ENCODE assay signal across 25 cellular contexts in the genomic region with DNA sequence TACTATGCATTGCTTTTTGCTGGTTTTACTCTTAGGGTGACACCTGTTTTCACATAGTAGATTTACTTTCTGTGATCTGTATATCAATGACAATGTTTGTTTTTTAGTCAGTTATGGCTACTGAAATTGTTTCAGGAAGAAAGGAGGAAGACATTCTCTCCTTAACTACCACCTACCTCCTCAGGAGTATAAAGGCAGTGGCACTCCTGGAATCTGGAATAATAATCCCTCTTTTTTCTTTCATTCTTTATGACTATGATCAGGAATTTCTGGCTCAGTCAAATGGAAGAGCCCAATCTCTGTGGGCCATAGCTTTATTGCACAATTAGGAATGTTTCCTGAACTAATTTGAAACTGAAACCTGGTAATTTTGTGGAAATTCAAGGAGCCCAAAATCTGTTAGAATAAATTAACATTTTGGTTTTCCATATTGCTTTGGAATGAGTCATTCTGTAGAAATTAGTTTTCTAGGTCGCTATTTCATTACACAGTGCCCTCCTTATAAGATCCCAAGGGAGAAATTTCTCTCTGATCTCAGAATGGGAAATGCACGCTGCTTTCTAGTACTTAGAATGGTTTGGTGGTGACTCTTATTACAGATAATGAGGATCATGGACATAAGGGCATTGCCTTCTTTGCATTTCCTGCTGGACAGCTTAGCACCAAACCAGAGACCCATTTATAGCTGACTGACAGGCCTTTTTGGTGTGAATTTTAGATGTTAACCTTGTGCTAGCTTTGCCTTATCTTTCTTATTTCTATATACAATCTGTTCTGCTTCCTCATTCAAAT.
"Had no signal": no experiment of that assay in that cellular context is flagged by ENCODE, and none has a peak within 500 bp of the region (broad histone marks: within the 10 kb centered on the region; RNA-seq: fewer than 3 reads in every experiment).

No MANE protein-coding gene starts in this region.

- H3K9me3 ChIP-seq: esophagus muscularis mucosa, lower lobe of right lung, neutrophil, pancreas, right lobe of liver, thyroid gland had no signal

- H3K4me3 ChIP-seq: cardiac muscle cell, esophagus muscularis mucosa, lower lobe of right lung, pancreas, right lobe of liver, thyroid gland had no signal

- H3K36me3 ChIP-seq: cardiac muscle cell, esophagus muscularis mucosa, lower lobe of right lung, neutrophil, pancreas, right lobe of liver, thyroid gland had no signal

- ATAC-seq: activated naive CD4-positive, alpha-beta T cell treated with anti-CD3 and anti-CD28 coated beads, Interleukin-2, amount 50 U/mL, for 72 hours; foreskin keratinocyte; lower lobe of right lung; natural killer cell; pancreas; right lobe of liver had no signal

- DNase-seq: activated B cell treated with CpG ODN at 0.5 μM for 24 hours; activated CD4-positive, alpha-beta memory T cell treated with anti-CD3 and anti-CD28 coated beads for 36 hours; activated CD4-positive, alpha-beta T cell treated with anti-CD3 and anti-CD28 coated beads for 4 hours; activated gamma-delta T cell treated with Interleukin-2 at 50 U/mL for 16 hours; activated T-cell treated with anti-CD3 and anti-CD28 coated beads for 4 hours; amniotic stem cell; effector CD8-positive, alpha-beta T cell; foreskin keratinocyte; glutamatergic neuron; hippocampal formation; left cardiac atrium; lower lobe of right lung; natural killer cell; pancreas; right lobe of liver; stimulated activated CD4-positive, alpha-beta T cell treated with anti-CD3 and anti-CD28 coated beads, Interleukin-4, amount 100 ng/mL, for 4 hours; stimulated activated naive CD4-positive, alpha-beta T cell; thyroid gland had no signal

- H3K36me3 Mint-ChIP-seq: activated CD4-positive, alpha-beta memory T cell treated with anti-CD3 and anti-CD28 coated beads for 36 hours; activated naive CD4-positive, alpha-beta T cell treated with anti-CD3 and anti-CD28 coated beads, Interleukin-2, amount 50 U/mL, for 72 hours; natural killer cell had no signal

- H3K27ac Mint-ChIP-seq: activated B cell treated with CpG ODN at 0.5 μM for 24 hours; activated CD4-positive, alpha-beta memory T cell treated with anti-CD3 and anti-CD28 coated beads for 36 hours; activated naive CD4-positive, alpha-beta T cell treated with anti-CD3 and anti-CD28 coated beads, Interleukin-2, amount 50 U/mL, for 72 hours; activated T-helper 1 cell treated with anti-CD3 and anti-CD28 coated beads, Interleukin-12 subunit alpha, Interleukin-12 subunit beta, Interleukin-2, Interleukin-4 antibody, amounts not matched to agents 30 ng/mL and 10 ng/mL and 1 ng/mL, durations not matched to agents 14 hours and 24 hours and 36 hours; dendritic cell treated with granulocyte-macrophage colony-stimulating factor and Interleukin-4, amounts not matched to agents 40 ng/mL and 50 ng/mL, for 4 days; natural killer cell; T-helper 2 cell treated with Interferon-gamma antibody and Interleukin-4, amounts not matched to agents 5 μg/mL and 100 μg/mL, for 36 hours had no signal

- H3K27me3 ChIP-seq: cardiac muscle cell, esophagus muscularis mucosa, foreskin keratinocyte, neutrophil, pancreas, right lobe of liver, thyroid gland had no signal

- H3K9me3 Mint-ChIP-seq: activated B cell treated with CpG ODN at 0.5 μM for 24 hours; activated CD4-positive, alpha-beta memory T cell treated with anti-CD3 and anti-CD28 coated beads for 36 hours; dendritic cell treated with granulocyte-macrophage colony-stimulating factor and Interleukin-4, amounts not matched to agents 40 ng/mL and 50 ng/mL, for 4 days; T-helper 2 cell treated with Interferon-gamma antibody and Interleukin-4, amounts not matched to agents 5 μg/mL and 100 μg/mL, for 36 hours had no signal

- H3K4me1 ChIP-seq: esophagus muscularis mucosa, foreskin keratinocyte, lower lobe of right lung, pancreas, right lobe of liver, thyroid gland had no signal

- H3K4me1 Mint-ChIP-seq: activated B cell treated with CpG ODN at 0.5 μM for 24 hours, natural killer cell had no signal

- H3K4me3 Mint-ChIP-seq: activated B cell treated with CpG ODN at 0.5 μM for 24 hours; activated CD4-positive, alpha-beta memory T cell treated with anti-CD3 and anti-CD28 coated beads for 36 hours; activated T-helper 1 cell treated with anti-CD3 and anti-CD28 coated beads, Interleukin-12 subunit alpha, Interleukin-12 subunit beta, Interleukin-2, Interleukin-4 antibody, amounts not matched to agents 30 ng/mL and 10 ng/mL and 1 ng/mL, durations not matched to agents 14 hours and 24 hours and 36 hours; dendritic cell treated with granulocyte-macrophage colony-stimulating factor and Interleukin-4, amounts not matched to agents 40 ng/mL and 50 ng/mL, for 4 days; natural killer cell; T-helper 2 cell treated with Interferon-gamma antibody and Interleukin-4, amounts not matched to agents 5 μg/mL and 100 μg/mL, for 36 hours had no signal

- H3K27ac ChIP-seq: cardiac muscle cell, esophagus muscularis mucosa, foreskin keratinocyte, lower lobe of right lung, neutrophil, pancreas, right lobe of liver, thyroid gland had no signal
